Comparison of ENCODE assay signal across 11 cellular contexts in genomic region chr1:37753473-37754321, GRCh38. TPM values are rescaled to one million over a fixed set of nuclear protein-coding genes. Genes with fewer than 3 reads are reported as not detected.
DNase-seq lines count a peak whose midpoint lies in the region; ATAC-seq and TF ChIP-seq lines count a peak whose summit lies in the region.
"Had no signal": no experiment of that assay in that cellular context is flagged by ENCODE, and none has a peak within 500 bp of the region (broad histone marks: within the 10 kb centered on the region; RNA-seq: fewer than 3 reads in every experiment).

No MANE protein-coding gene starts in this region.

- H3K4me3 ChIP-seq in mesenchymal stem cell (ENCODE audit: insufficient read depth in 1 of 2, low read depth in 1 of 2, low read length in 2 of 2) (no peak overlapping the region), mucosa of descending colon (no peak overlapping the region)

- no peaks in the 10 kb centered on the region for H3K9me3 Mint-ChIP-seq in CD4-positive, alpha-beta T cell
- peaks cover 0 to 2% of the 10 kb centered on the region in 2 experiments; a peak in 2 of 5 replicates for H3K9me3 Mint-ChIP-seq in H9
- no peaks in the 10 kb centered on the region for H3K9me3 Mint-ChIP-seq in activated T-helper 17 cell treated with anti-CD3 and anti-CD28 coated beads, Interleukin-2, amount 50 U/mL, for 72 hours

- no peak overlapping the region for H2BK20ac ChIP-seq in H9 (ENCODE audit: low read depth, low read length, poor library complexity, severe bottlenecking)

- H3K4me2 ChIP-seq in H9 (ENCODE audit: insufficient read depth, insufficient read length, low read length) (peak overlapping the region; percentile 56), mesenchymal stem cell (ENCODE audit: low read length, poor library complexity, severe bottlenecking) (peak overlapping the region; percentile 13)

- H3K56ac ChIP-seq in H9 (ENCODE audit: insufficient read length, low read depth, low read length): no peak overlapping the region

- CTCF ChIA-PET in CD4-positive, alpha-beta T cell (lab: Charles Lee): no interaction called here

- no peak overlapping the region for H2AFZ ChIP-seq in H9 (ENCODE audit: low read length)
- H2AFZ ChIP-seq in mesenchymal stem cell (ENCODE audit: low read depth, low read length): no peak overlapping the region

- peaks cover 46% of the 10 kb centered on the region for H3K27me3 Mint-ChIP-seq in CD4-positive, alpha-beta T cell
- H3K27me3 Mint-ChIP-seq in H9 (ENCODE audit: low read depth): peaks cover 39% of the 10 kb centered on the region
- peaks cover 19% of the 10 kb centered on the region for H3K27me3 Mint-ChIP-seq in activated T-helper 17 cell treated with anti-CD3 and anti-CD28 coated beads, Interleukin-2, amount 50 U/mL, for 72 hours

- no peak overlapping the region for H2AK5ac ChIP-seq in H9 (ENCODE audit: insufficient read length, low read length)
- no peak overlapping the region for H2AK5ac ChIP-seq in mesenchymal stem cell (ENCODE audit: low read length, severe bottlenecking)

- H2BK5ac ChIP-seq in H9 (ENCODE audit: insufficient read length, low read length): no peak overlapping the region
- no peak overlapping the region for H2BK5ac ChIP-seq in mesenchymal stem cell (ENCODE audit: low read depth, low read length, poor library complexity, severe bottlenecking)

- H3K36me3 ChIP-seq in mesenchymal stem cell (ENCODE audit: control insufficient read depth in 1 of 2, insufficient read depth in 2 of 2, low read depth in 1 of 2, low read length in 2 of 2) (no peaks in the 10 kb centered on the region), mucosa of descending colon (ENCODE audit: low read depth) (no peaks in the 10 kb centered on the region)

- no peak for DNase-seq in CD4-positive, alpha-beta T cell
- DNase-seq in H9 (no peak), mesenchymal stem cell (no peak), mucosa of descending colon (no peak), left cardiac atrium (no peak), AG08396 (ENCODE audit: low spot score) (no peak)
- DNase-seq: effector CD4-positive, alpha-beta T cell; NCI-H1436 treated with DMSO at 0.1 percent for 48 hours; OCI-M1 had no signal

- H3K23ac ChIP-seq in H9 (ENCODE audit: insufficient read length, low read depth, low read length) (no peak overlapping the region), mesenchymal stem cell (ENCODE audit: low read length in 2 of 2) (no peak overlapping the region)

- H3K9me3 ChIP-seq in CD4-positive, alpha-beta T cell (ENCODE audit: control insufficient read depth, low read length): no peaks in the 10 kb centered on the region
- no peaks in the 10 kb centered on the region for H3K9me3 ChIP-seq in H9 (ENCODE audit: control insufficient read depth, low read depth, low read length)
- H3K9me3 ChIP-seq in mesenchymal stem cell (ENCODE audit: control insufficient read depth, low read length): no peaks in the 10 kb centered on the region
- no peaks in the 10 kb centered on the region for H3K9me3 ChIP-seq in mucosa of descending colon

- H3K4me1 ChIP-seq in H9 (ENCODE audit: insufficient read depth, low read length) (no peaks in the 10 kb centered on the region; the same call in 1 of the 2 replicates), mesenchymal stem cell (ENCODE audit: control insufficient read depth, insufficient read depth, low read depth, low read length) (peaks cover 9% of the 10 kb centered on the region), mucosa of descending colon (ENCODE audit: low read depth) (peaks cover 6% of the 10 kb centered on the region)

- no peaks in the 10 kb centered on the region for H3K79me2 ChIP-seq in H9 (ENCODE audit: insufficient read depth, low read length)

- H3K14ac ChIP-seq in H9 (ENCODE audit: insufficient read depth, low read length) (no peak overlapping the region), mesenchymal stem cell (ENCODE audit: low read length in 2 of 2) (peak overlapping the region in 1 of 2 experiments; percentile 26)

- peaks cover 4% of the 10 kb centered on the region for H3K4me1 Mint-ChIP-seq in CD4-positive, alpha-beta T cell (ENCODE audit: low read depth)
- peaks cover 4 to 6% of the 10 kb centered on the region in 2 experiments; a peak in 2 of 4 replicates for H3K4me1 Mint-ChIP-seq in H9
- H3K4me1 Mint-ChIP-seq in activated T-helper 17 cell treated with anti-CD3 and anti-CD28 coated beads, Interleukin-2, amount 50 U/mL, for 72 hours: no peaks in the 10 kb centered on the region

- H3K23me2 ChIP-seq in H9 (ENCODE audit: insufficient read length, low read depth, low read length, poor library complexity, severe bottlenecking): no peaks in the 10 kb centered on the region

- H3K4me3 Mint-ChIP-seq in CD4-positive, alpha-beta T cell: peak overlapping the region; percentile 30
- peak overlapping the region; percentile 56 to 82 for H3K4me3 Mint-ChIP-seq in H9
- peak overlapping the region; percentile 64 for H3K4me3 Mint-ChIP-seq in activated T-helper 17 cell treated with anti-CD3 and anti-CD28 coated beads, Interleukin-2, amount 50 U/mL, for 72 hours

- no peak overlapping the region for H3K27ac Mint-ChIP-seq in CD4-positive, alpha-beta T cell
- H3K27ac Mint-ChIP-seq in H9: no peak overlapping the region
- no peak overlapping the region for H3K27ac Mint-ChIP-seq in activated T-helper 17 cell treated with anti-CD3 and anti-CD28 coated beads, Interleukin-2, amount 50 U/mL, for 72 hours

- H2BK120ac ChIP-seq in H9 (ENCODE audit: low read depth, low read length, poor library complexity, severe bottlenecking) (no peak overlapping the region), mesenchymal stem cell (ENCODE audit: low read depth, low read length) (no peak overlapping the region)

- no peaks in the 10 kb centered on the region for H3K79me1 ChIP-seq in H9 (ENCODE audit: insufficient read depth, low read depth, low read length, poor library complexity, severe bottlenecking)
- no peaks in the 10 kb centered on the region for H3K79me1 ChIP-seq in mesenchymal stem cell (replicated peaks; ENCODE audit: low read length, poor library complexity, severe bottlenecking)

- H3K4ac ChIP-seq in H9 (ENCODE audit: low read depth, low read length) (no peak overlapping the region), mesenchymal stem cell (ENCODE audit: low read depth in 1 of 2, low read length in 2 of 2) (peak overlapping the region in 1 of 2 experiments; percentile 13)

- H3K9ac ChIP-seq in H9 (ENCODE audit: extremely low read depth, insufficient read length, low read length) (no peak overlapping the region), mesenchymal stem cell (ENCODE audit: low read length) (no peak overlapping the region)

- H3K27ac ChIP-seq in CD4-positive, alpha-beta T cell (ENCODE audit: low read depth, low read length): no peak overlapping the region
- H3K27ac ChIP-seq in H9 (ENCODE audit: insufficient read length, low read depth, low read length) (no peak overlapping the region), mesenchymal stem cell (ENCODE audit: low read length, poor library complexity, severe bottlenecking) (no peak overlapping the region)

- H3K27me3 ChIP-seq in CD4-positive, alpha-beta T cell (ENCODE audit: control insufficient read depth, insufficient read depth, low read length): peaks cover 63% of the 10 kb centered on the region
- H3K27me3 ChIP-seq in H9 (ENCODE audit: insufficient read depth, low read length): peaks cover 33% of the 10 kb centered on the region; the same call in 1 of the 2 replicates
- peaks cover 66 to 76% of the 10 kb centered on the region in 2 experiments for H3K27me3 ChIP-seq in mesenchymal stem cell (ENCODE audit: control insufficient read depth in 1 of 2, insufficient read depth in 1 of 2, low read length in 2 of 2)

- no peak overlapping the region for H3T11ph ChIP-seq in H9 (ENCODE audit: low read length)

- no peak overlapping the region for H3K18ac ChIP-seq in H9 (ENCODE audit: insufficient read length, low read depth, low read length)
- H3K18ac ChIP-seq in mesenchymal stem cell (ENCODE audit: low read depth in 1 of 2, low read length in 2 of 2): no peak overlapping the region

- H4K91ac ChIP-seq in H9 (ENCODE audit: insufficient read length, low read depth, low read length): no peak overlapping the region
- H4K91ac ChIP-seq in mesenchymal stem cell (ENCODE audit: low read length): no peak overlapping the region

- H3K36me3 Mint-ChIP-seq in CD4-positive, alpha-beta T cell (ENCODE audit: low read depth): no peaks in the 10 kb centered on the region
- peaks cover 0 to 1% (median 0%) of the 10 kb centered on the region in 3 experiments; a peak in 1 of 7 replicates for H3K36me3 Mint-ChIP-seq in H9 (ENCODE audit: insufficient read depth in 1 of 3, low read depth in 3 of 3)
- no peaks in the 10 kb centered on the region for H3K36me3 Mint-ChIP-seq in activated T-helper 17 cell treated with anti-CD3 and anti-CD28 coated beads, Interleukin-2, amount 50 U/mL, for 72 hours (ENCODE audit: low read depth)

- H2BK15ac ChIP-seq in H9 (ENCODE audit: low read depth, low read length): no peak overlapping the region
- no peak overlapping the region for H2BK15ac ChIP-seq in mesenchymal stem cell (ENCODE audit: low read depth, poor library complexity, severe bottlenecking)

- ATAC-seq in CD4-positive, alpha-beta T cell (ENCODE audit: poor library complexity): no peak
- ATAC-seq in activated T-helper 17 cell treated with anti-CD3 and anti-CD28 coated beads, Interleukin-2, amount 50 U/mL, for 72 hours (replicated peaks): no peak
- ATAC-seq in HG02642 (IDR thresholded peaks at IDR 0.05; ENCODE audit: poor library complexity, unreplicated experiment) (no peak), mucosa of descending colon (no peak), left cardiac atrium (no peak)

- TF ChIP-seq CTCF in CD4-positive, alpha-beta T cell (IDR thresholded peaks at IDR 0.05): no peak
- no peak for TF ChIP-seq CTCF in H9 (conservative IDR thresholded peaks at IDR 0.05)
- no peak for TF ChIP-seq CTCF in mucosa of descending colon (IDR thresholded peaks at IDR 0.05)

- intact Hi-C loops in CD4-positive, alpha-beta T cell (cut with DNase I, micrococcal nuclease): no loop called here
- intact Hi-C loops in mucosa of descending colon (cut with DNase I, micrococcal nuclease): no loop called here
- intact Hi-C loops in left cardiac atrium (cut with DNase I): no loop called here

- POLR2A ChIA-PET in CD4-positive, alpha-beta T cell (lab: Charles Lee): no interaction called here

- no peaks in the 10 kb centered on the region for H4K20me1 ChIP-seq in H9 (ENCODE audit: control insufficient read depth, insufficient read depth, insufficient read length)

- H2BK12ac ChIP-seq in H9 (ENCODE audit: insufficient read length, low read depth, low read length) (no peak overlapping the region), mesenchymal stem cell (ENCODE audit: low read length in 2 of 2) (no peak overlapping the region)

- WGBS in H9 (ENCODE audit: extremely low coverage, insufficient read length, low lambda C conversion rate): no CpG with 5 or more reads among the region's 52 CpGs
- 15% methylated on average over 47 of the region's 52 CpGs for WGBS in mesenchymal stem cell

- no peak overlapping the region for H4K5ac ChIP-seq in H9 (ENCODE audit: insufficient read length, low read depth, low read length)

- H4K8ac ChIP-seq in H9 (replicated peaks; ENCODE audit: insufficient read length, low read depth, low read length) (no peak overlapping the region), mesenchymal stem cell (ENCODE audit: low read length) (no peak overlapping the region)

RNA-seq across cellular contexts. Expression of gene EPHA10, which starts 11.2 kb away (rescaled TPM):
- not detected for total RNA-seq in CD4-positive, alpha-beta T cell
- total RNA-seq in H9 (2021): 0.42 and 0.96 TPM in 2 replicates
- total RNA-seq in activated T-helper 17 cell treated with anti-CD3 and anti-CD28 coated beads, Interleukin-2, amount 50 U/mL, for 72 hours: 1 to 10 TPM; 1.4 to 1.7 TPM
- polyA plus RNA-seq in mesenchymal stem cell (2013, experiment 1 of 2): not detected
- polyA plus RNA-seq in mesenchymal stem cell (2013, experiment 2 of 2): under 0.01 TPM
- 10 to 100 TPM; 45.3 to 74.4 (median 66.0) TPM for total RNA-seq in mucosa of descending colon
- total RNA-seq in left cardiac atrium: under 1 TPM; 0.16 to 0.21 TPM

RNA-seq across cellular contexts. Expression of gene MANEAL, which starts 40.0 kb away (rescaled TPM):
- total RNA-seq in CD4-positive, alpha-beta T cell: under 1 TPM; 0.33 to 0.53 TPM
- total RNA-seq in H9 (2021): 22.7 and 24.2 TPM in 2 replicates
- 1 to 10 TPM; 3.0 to 5.2 TPM for total RNA-seq in activated T-helper 17 cell treated with anti-CD3 and anti-CD28 coated beads, Interleukin-2, amount 50 U/mL, for 72 hours
- polyA plus RNA-seq in mesenchymal stem cell (2013, experiment 1 of 2): 0.32 TPM
- 0.33 TPM for polyA plus RNA-seq in mesenchymal stem cell (2013, experiment 2 of 2)
- 1 to 10 TPM; 5.4 to 7.6 (median 6.5) TPM for total RNA-seq in mucosa of descending colon
- total RNA-seq in left cardiac atrium: 1 to 10 TPM; 1.2 to 1.6 TPM

RNA-seq across cellular contexts. Expression of gene C1orf122, which starts 53.9 kb away (rescaled TPM):
- 10 to 100 TPM; 10.9 to 13.2 TPM for total RNA-seq in CD4-positive, alpha-beta T cell
- 59.3 and 61.5 TPM in 2 replicates for total RNA-seq in H9 (2021)
- total RNA-seq in activated T-helper 17 cell treated with anti-CD3 and anti-CD28 coated beads, Interleukin-2, amount 50 U/mL, for 72 hours: 10 to 100 TPM; 17.7 to 29.4 TPM
- polyA plus RNA-seq in mesenchymal stem cell (2013, experiment 1 of 2): 60.3 TPM
- polyA plus RNA-seq in mesenchymal stem cell (2013, experiment 2 of 2): 61.7 TPM
- 10 to 100 TPM; 29.2 to 39.0 (median 34.2) TPM for total RNA-seq in mucosa of descending colon
- total RNA-seq in left cardiac atrium: 10 to 100 TPM; 50.0 to 58.8 TPM

RNA-seq across cellular contexts. Expression of gene YRDC, which starts 54.3 kb away (rescaled TPM):
- total RNA-seq in CD4-positive, alpha-beta T cell: 10 to 100 TPM; 31.1 to 31.2 TPM
- total RNA-seq in H9 (2021) (28.0 and 28.6 TPM in 2 replicates), mucosa of descending colon (10 to 100 TPM; 13.3 to 13.9 (median 13.4) TPM), left cardiac atrium (1 to 10 TPM; 5.6 to 9.7 TPM)
- 10 to 100 TPM; 20.1 to 48.3 TPM for total RNA-seq in activated T-helper 17 cell treated with anti-CD3 and anti-CD28 coated beads, Interleukin-2, amount 50 U/mL, for 72 hours
- 10.6 TPM for polyA plus RNA-seq in mesenchymal stem cell (2013, experiment 1 of 2)
- 10.4 TPM for polyA plus RNA-seq in mesenchymal stem cell (2013, experiment 2 of 2)

Comparison
In these comparisons a context has a peak if more than half of its experiments do, and no peak if none do; other contexts are left out.
1. RNA of gene EPHA10, which starts 11.2 kb away (total RNA-seq): 45.3 to 74.4 TPM in mucosa of descending colon; 1.4 to 1.7 TPM in activated T-helper 17 cell treated with anti-CD3 and anti-CD28 coated beads, Interleukin-2, amount 50 U/mL, for 72 hours, 0.42 to 0.96 TPM in H9, 0.16 to 0.21 TPM in left cardiac atrium and not detected in CD4-positive, alpha-beta T cell; every median in the first group is over 10 times any median in the second.
2. Peak in every context shown above with its lines, with median percentiles within 50 percentile points of each other: H3K4me3 Mint-ChIP-seq.